In genomic region chr6:27161946-27162603, GRCh38 we compare ENCODE assay signal across 9 cellular contexts.
DNase-seq lines count a peak whose midpoint lies in the region; ATAC-seq and TF ChIP-seq lines count a peak whose summit lies in the region.
"Had no signal": no experiment of that assay in that cellular context is flagged by ENCODE, and none has a peak within 500 bp of the region (broad histone marks: within the 10 kb centered on the region; RNA-seq: fewer than 3 reads in every experiment).

No MANE protein-coding gene starts in this region.

- H3K9me3 Mint-ChIP-seq in mesothelial cell of epicardium, result no peaks in the 10 kb centered on the region

- H3K27me3 ChIP-seq in HUES6 (ENCODE audit: control insufficient read depth, insufficient read depth, low read length), result no peaks in the 10 kb centered on the region
- H3K27me3 ChIP-seq: BLaER1 had no signal

- H3K9ac ChIP-seq in HUES6 (ENCODE audit: low read length), result no peak overlapping the region
- H3K9ac ChIP-seq: BLaER1 had no signal

- H3K9me3 ChIP-seq in HUES6 (ENCODE audit: control insufficient read depth, insufficient read depth, low read depth, low read length), result no peaks in the 10 kb centered on the region
- H3K9me3 ChIP-seq: BLaER1 had no signal

- H3K4me1 Mint-ChIP-seq in mesothelial cell of epicardium, result peaks cover 6% of the 10 kb centered on the region

- no peaks in the 10 kb centered on the region for H3K36me3 ChIP-seq in HUES6 (ENCODE audit: control insufficient read depth, insufficient read depth, low read length)
- H3K36me3 ChIP-seq: BLaER1 had no signal

- peak overlapping the region; percentile 36 for H3K4me3 ChIP-seq in HUES6 (ENCODE audit: low read depth, low read length)
- H3K4me3 ChIP-seq: BLaER1 had no signal

- H3K36me3 Mint-ChIP-seq in mesothelial cell of epicardium, result no peaks in the 10 kb centered on the region

- peak; percentile 98 for TF ChIP-seq CTCF in mesothelial cell of epicardium (IDR thresholded peaks at IDR 0.05; ENCODE audit: unreplicated experiment)

- H3K27ac Mint-ChIP-seq in mesothelial cell of epicardium, result no peak overlapping the region

- peaks cover 9% of the 10 kb centered on the region for H3K4me1 ChIP-seq in HUES6 (ENCODE audit: control insufficient read depth, insufficient read depth, low read length)

- ATAC-seq in GM21447 (IDR thresholded peaks at IDR 0.05; ENCODE audit: unreplicated experiment), result no peak
- ATAC-seq in GM19463 (IDR thresholded peaks at IDR 0.05; ENCODE audit: unreplicated experiment), result no peak

- H3K27me3 Mint-ChIP-seq in mesothelial cell of epicardium (ENCODE audit: low read depth), result no peaks in the 10 kb centered on the region

- DNase-seq in NCI-H1417 (lab: John Stamatoyannopoulos, UW) (peak; percentile 33 to 83 (median 58)), NCI-H1417 treated with DMSO at 0.1 percent for 48 hours (lab: John Stamatoyannopoulos, UW) (no peak), RKO (ENCODE audit: low spot score) (peak; percentile 69), cerebellar cortex (ENCODE audit: low spot score) (peak; percentile 59), mesothelial cell of epicardium (ENCODE audit: low spot score in 2 of 2, unreplicated experiment in 2 of 2) (no peak)

- H3K4me3 Mint-ChIP-seq in mesothelial cell of epicardium, result no peak overlapping the region

- no peak overlapping the region for H3K27ac ChIP-seq in HUES6 (ENCODE audit: low read depth, low read length)
- H3K27ac ChIP-seq: BLaER1 had no signal

Comparison
In these comparisons a context has a peak if more than half of its experiments do, and no peak if none do; other contexts are left out.
1. DNase-seq: peak in NCI-H1417 (3 of 3), RKO (single experiment) and cerebellar cortex (single experiment); none in NCI-H1417 treated with DMSO at 0.1 percent for 48 hours (single experiment) and mesothelial cell of epicardium (0 of 2).